Comparison of ENCODE assay signal across 1 cellular context in genomic region chr3:186945255-186945823, GRCh38.
TF ChIP-seq lines count a peak whose summit lies in the region.

No MANE protein-coding gene starts in this region.

TF ChIP-seq in K562, 482 proteins besides CTCF, POLR2A, EP300 and RAD21 (continued from another document):
- TF ChIP-seq ZBTB2 (IDR thresholded peaks at IDR 0.05) (no peak), HDAC1 (IDR thresholded peaks at IDR 0.05) (no peak), SUPT5H (IDR thresholded peaks at IDR 0.05) (peak; percentile 55; the same call in 1 of the 2 replicates), HMBOX1 (IDR thresholded peaks at IDR 0.05) (no peak), NCOA6 (IDR thresholded peaks at IDR 0.05) (no peak)
- TF ChIP-seq, protein P1, sequence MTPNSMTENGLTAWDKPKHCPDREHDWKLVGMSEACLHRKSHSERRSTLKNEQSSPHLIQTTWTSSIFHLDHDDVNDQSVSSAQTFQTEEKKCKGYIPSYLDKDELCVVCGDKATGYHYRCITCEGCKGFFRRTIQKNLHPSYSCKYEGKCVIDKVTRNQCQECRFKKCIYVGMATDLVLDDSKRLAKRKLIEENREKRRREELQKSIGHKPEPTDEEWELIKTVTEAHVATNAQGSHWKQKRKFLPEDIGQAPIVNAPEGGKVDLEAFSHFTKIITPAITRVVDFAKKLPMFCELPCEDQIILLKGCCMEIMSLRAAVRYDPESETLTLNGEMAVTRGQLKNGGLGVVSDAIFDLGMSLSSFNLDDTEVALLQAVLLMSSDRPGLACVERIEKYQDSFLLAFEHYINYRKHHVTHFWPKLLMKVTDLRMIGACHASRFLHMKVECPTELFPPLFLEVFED (CRISPR knock-in tag; conservative IDR thresholded peaks at IDR 0.05) = no peak
TF ChIP-seq in K562: peak in this region for 2.
